10 cellular contexts compared by ENCODE assay signal in the genomic region with DNA sequence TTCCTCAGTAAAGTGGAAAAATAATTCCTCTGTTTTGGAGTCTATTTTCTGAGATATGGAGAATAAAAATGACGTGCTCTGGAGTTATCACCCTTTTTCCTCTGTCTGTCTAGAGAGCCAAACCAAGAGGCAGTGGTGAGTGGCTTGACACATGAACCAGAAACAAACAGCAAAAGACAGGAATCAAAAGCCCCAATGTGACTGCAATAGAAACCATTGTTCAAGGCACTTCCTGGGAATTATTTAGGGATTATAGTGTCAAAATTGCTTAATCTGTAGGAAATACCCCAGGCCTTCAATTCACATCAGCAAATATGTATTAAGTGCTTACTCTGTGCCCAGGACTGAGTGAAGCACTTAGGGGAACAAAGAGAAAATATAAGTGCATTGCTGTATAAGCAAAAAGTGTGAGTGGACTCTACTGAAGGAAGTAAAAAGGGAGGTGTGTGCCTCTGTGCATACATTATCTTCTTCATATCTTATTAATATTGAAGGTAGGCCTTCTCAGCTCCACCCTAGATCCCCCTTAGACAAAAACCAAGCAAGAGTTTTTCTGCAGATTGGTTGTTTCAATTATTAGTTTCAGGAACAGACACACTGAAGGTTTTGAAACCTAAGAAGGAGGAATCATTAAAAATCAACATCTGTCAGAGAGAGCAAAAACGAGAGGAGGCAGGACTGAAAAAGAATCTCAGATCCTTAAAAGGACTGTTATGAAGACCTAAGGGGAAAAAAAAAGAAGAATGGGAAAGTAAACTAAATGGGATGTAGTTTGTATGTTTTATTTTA.
A peak's percentile ranks its signal among the peaks of the same experiment; 100 is the strongest.
DNase-seq lines count a peak whose midpoint lies in the region; ATAC-seq and TF ChIP-seq lines count a peak whose summit lies in the region.
"Had no signal": no experiment of that assay in that cellular context is flagged by ENCODE, and none has a peak within 500 bp of the region (broad histone marks: within the 10 kb centered on the region; RNA-seq: fewer than 3 reads in every experiment).

No MANE protein-coding gene starts in this region.

- H3K4ac ChIP-seq in neuronal stem cell (ENCODE audit: low read length), result no peak overlapping the region

- no peaks in the 10 kb centered on the region for H3K79me1 ChIP-seq in neuronal stem cell (ENCODE audit: low read depth, low read length)

- H3K14ac ChIP-seq in neuronal stem cell (ENCODE audit: low read length), result no peak overlapping the region

- H3K36me3 ChIP-seq in brain microvascular endothelial cell (replicated peaks) (no peaks in the 10 kb centered on the region), neuronal stem cell (replicated peaks in 1 of 2; ENCODE audit: control insufficient read depth in 2 of 2, insufficient read depth in 2 of 2, low read length in 2 of 2) (no peaks in the 10 kb centered on the region), thyroid gland (no peaks in the 10 kb centered on the region)

- H2BK5ac ChIP-seq in neuronal stem cell (ENCODE audit: low read length), result no peak overlapping the region

- H2BK15ac ChIP-seq in neuronal stem cell (ENCODE audit: low read length), result no peak overlapping the region

- no peak overlapping the region for H4K8ac ChIP-seq in neuronal stem cell (ENCODE audit: low read depth, low read length)

- TF ChIP-seq CTCF in brain microvascular endothelial cell (IDR thresholded peaks at IDR 0.05; ENCODE audit: low read depth, low read length, missing control alignments), result no peak
- TF ChIP-seq CTCF in thyroid gland (IDR thresholded peaks at IDR 0.05), result no peak

- H2AFZ ChIP-seq in neuronal stem cell (ENCODE audit: low read length), result peak overlapping the region; percentile 57

- H3K4me3 ChIP-seq in brain microvascular endothelial cell (ENCODE audit: low read depth, low read length) (no peak overlapping the region), neuronal stem cell (ENCODE audit: low read length in 2 of 2) (no peak overlapping the region), thyroid gland (replicated peaks in 1 of 3) (no peak overlapping the region)
- H3K4me3 ChIP-seq: lung had no signal

- no peak overlapping the region for H3K18ac ChIP-seq in neuronal stem cell (ENCODE audit: low read length)

- H3K9me3 ChIP-seq in neuronal stem cell (replicated peaks in 1 of 2; ENCODE audit: control insufficient read depth in 2 of 2, insufficient read depth in 1 of 2, low read depth in 1 of 2, low read length in 2 of 2) (peaks cover 0 to 9% of the 10 kb centered on the region in 2 donors), thyroid gland (no peaks in the 10 kb centered on the region)

- peaks cover 17% of the 10 kb centered on the region in 2 donors for H3K4me1 ChIP-seq in neuronal stem cell (ENCODE audit: control insufficient read depth in 2 of 2, insufficient read depth in 1 of 2, low read depth in 1 of 2, low read length in 2 of 2)
- peaks cover 3 to 21% of the 10 kb centered on the region in 2 donors for H3K4me1 ChIP-seq in thyroid gland

- H2AK5ac ChIP-seq in neuronal stem cell (ENCODE audit: low read depth, low read length), result no peak overlapping the region

- H3K27ac ChIP-seq in brain microvascular endothelial cell (peak overlapping the region; percentile 60), neuronal stem cell (replicated peaks; ENCODE audit: low read length) (no peak overlapping the region), thyroid gland (no peak overlapping the region)

- H4K91ac ChIP-seq in neuronal stem cell (ENCODE audit: low read depth, low read length, poor library complexity), result no peak overlapping the region

- no peak overlapping the region for H2BK120ac ChIP-seq in neuronal stem cell (ENCODE audit: low read depth, low read length)

- intact Hi-C loops in thyroid gland (cut with DNase I), result no loop called here

- ATAC-seq in GM18868 (IDR thresholded peaks at IDR 0.05; ENCODE audit: unreplicated experiment), result peak; percentile 53
- ATAC-seq in HG02852 (IDR thresholded peaks at IDR 0.05; ENCODE audit: unreplicated experiment), result peak; percentile 58
- ATAC-seq in GM21717 (IDR thresholded peaks at IDR 0.05; ENCODE audit: unreplicated experiment), result no peak
- ATAC-seq: CD8-positive, alpha-beta T cell had no signal

- no CpG with 5 or more reads among the region's 2 CpGs for WGBS in neuronal stem cell (ENCODE audit: extremely low coverage in 2 of 2, insufficient read length in 2 of 2, insufficient replicate concordance in 1 of 2), 2 donors
- 57 to 58% methylated on average over 2 of the region's 2 CpGs for WGBS in thyroid gland, 2 donors

- DNase-seq in brain microvascular endothelial cell, result no peak
- no peak for DNase-seq in neuronal stem cell (ENCODE audit: low spot score)
- no peak for DNase-seq in thyroid gland
- no peak for DNase-seq in inferior parietal cortex (ENCODE audit: extremely low spot score)
- DNase-seq: CD8-positive, alpha-beta T cell; NCI-H446 treated with DMSO at 0.1 percent for 48 hours had no signal

- H3K27me3 ChIP-seq in brain microvascular endothelial cell (replicated peaks) (no peaks in the 10 kb centered on the region), neuronal stem cell (ENCODE audit: control insufficient read depth in 3 of 3, insufficient read depth in 3 of 3, low read depth in 1 of 3, low read length in 3 of 3) (no peaks in the 10 kb centered on the region), thyroid gland (no peaks in the 10 kb centered on the region)

- no peak overlapping the region for H3K9ac ChIP-seq in neuronal stem cell (ENCODE audit: low read depth, low read length, poor library complexity)

- in situ Hi-C loops in brain microvascular endothelial cell (cut with HindIII; ENCODE audit: low pct_ligation_motif_present, low sequenced_read_pairs), result no loop called here

- no peak overlapping the region for H3K4me2 ChIP-seq in neuronal stem cell (ENCODE audit: insufficient read depth, low read length, poor library complexity, severe bottlenecking)

- H2BK12ac ChIP-seq in neuronal stem cell (ENCODE audit: low read length), result no peak overlapping the region

- no peak for TF ChIP-seq POLR2A in thyroid gland (IDR thresholded peaks at IDR 0.05)

- H3K23ac ChIP-seq in neuronal stem cell (ENCODE audit: low read depth, low read length, poor library complexity), result no peak overlapping the region
